Comparison of ENCODE assay signal across 15 cellular contexts in genomic region chr16:3661922-3662321, GRCh38.
"Had no signal": no experiment of that assay in that cellular context is flagged by ENCODE, and none has a peak within 500 bp of the region (broad histone marks: within the 10 kb centered on the region; RNA-seq: fewer than 3 reads in every experiment).

No MANE protein-coding gene starts in this region.

- H3K27me3 ChIP-seq: heart left ventricle, left lung, suprapubic skin, thyroid gland had no signal

- H3K4me3 ChIP-seq: heart left ventricle, left lung, lung, suprapubic skin, thyroid gland had no signal

- DNase-seq: effector memory CD4-positive, alpha-beta T cell; islet precursor cell; mesenchymal stem cell; midbrain; naive B cell; nephron progenitor cell; small intestine; stimulated activated CD4-positive, alpha-beta T cell treated with anti-CD3 and anti-CD28 coated beads, Interleukin-12 subunit alpha, Interleukin-12 subunit beta, amount 100 ng/mL, for 4 hours; stimulated activated naive CD8-positive, alpha-beta T cell treated with anti-CD3 and anti-CD28 coated beads, Interleukin-15, Interleukin-2, amounts not matched to agents 100 U/mL and 50 U/mL, for 24 hours; thyroid gland had no signal

- H3K4me1 ChIP-seq: heart left ventricle, left lung, suprapubic skin, thyroid gland had no signal

- H3K9me3 ChIP-seq: heart left ventricle, left lung, suprapubic skin, thyroid gland had no signal

- ATAC-seq: esophagus mucosa; left lung; stimulated activated naive CD8-positive, alpha-beta T cell treated with anti-CD3 and anti-CD28 coated beads, Interleukin-15, Interleukin-2, amounts not matched to agents 100 U/mL and 50 U/mL, for 24 hours had no signal

- H3K27ac ChIP-seq: heart left ventricle, left lung, suprapubic skin, thyroid gland had no signal
